8 cellular contexts compared by ENCODE assay signal in the genomic region with DNA sequence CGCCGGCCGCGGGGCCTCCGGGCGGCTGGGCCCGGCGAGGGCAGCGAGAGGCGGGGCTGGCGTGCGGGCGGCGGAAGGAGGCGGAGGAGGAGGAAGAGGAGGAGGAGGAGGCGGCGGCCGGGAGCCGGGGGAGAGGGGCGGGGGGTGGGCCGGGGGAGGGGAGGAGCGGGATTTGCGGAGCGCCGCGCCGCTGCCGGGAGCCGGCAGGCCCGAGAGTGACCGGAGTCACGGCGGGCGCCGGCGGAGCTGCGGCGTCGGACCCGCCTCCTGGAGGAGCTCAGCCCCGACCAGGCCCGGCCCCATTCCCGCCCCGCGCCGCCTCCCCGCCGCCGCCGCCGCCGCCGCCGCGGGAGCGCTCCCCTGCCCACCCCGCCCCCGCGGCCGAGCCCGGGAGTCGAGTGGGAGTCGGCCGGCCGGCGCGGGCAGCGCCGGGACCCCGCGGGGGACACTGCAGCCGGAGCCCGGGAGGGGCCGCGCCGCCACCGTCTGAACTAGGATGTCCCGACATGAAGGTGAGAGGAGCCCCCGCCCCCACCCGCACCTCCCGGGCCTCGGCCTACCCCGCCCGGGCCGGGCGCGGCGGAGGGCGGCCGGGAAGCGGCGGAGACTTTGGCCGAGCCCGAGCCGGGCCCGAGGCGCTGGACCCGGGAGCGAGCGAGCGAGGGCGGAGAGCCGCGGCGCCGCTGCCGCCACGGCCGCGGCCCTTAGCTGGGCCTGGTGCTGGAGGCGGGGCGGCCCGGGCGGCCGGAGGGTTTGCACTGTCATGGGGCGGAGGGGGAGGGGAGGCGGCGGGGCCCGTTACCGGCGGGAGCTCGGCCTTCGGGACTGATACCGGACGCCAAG. TPM values are rescaled to one million over a fixed set of nuclear protein-coding genes. Genes with fewer than 3 reads are reported as not detected.
A peak's percentile ranks its signal among the peaks of the same experiment; 100 is the strongest.
DNase-seq lines count a peak whose midpoint lies in the region; ATAC-seq lines count a peak whose summit lies in the region.

A gene (plus strand): TSS at position 206 of the 843 bp plus-strand sequence. CDS start 291 bp downstream, at position 497.

- H3K36me3 ChIP-seq in naive thymus-derived CD4-positive, alpha-beta T cell (ENCODE audit: control insufficient read depth in 2 of 3, insufficient read depth in 3 of 3, low read length in 3 of 3) = peaks cover 0 to 3% (median 0%) of the 10 kb centered on the region in 3 experiments

- H3K4me1 Mint-ChIP-seq in activated T-helper 17 cell treated with anti-CD3 and anti-CD28 coated beads, Interleukin-2, amount 50 U/mL, for 72 hours = peaks cover 21% of the 10 kb centered on the region
- peaks cover 44 to 67% (median 57%) of the 10 kb centered on the region in 7 donors for H3K4me1 Mint-ChIP-seq in naive thymus-derived CD4-positive, alpha-beta T cell
- H3K4me1 Mint-ChIP-seq in stimulated activated naive B cell treated with anti-CD40 and anti-IgM and Interleukin-4, amounts not matched to agents 10 μg/mL and 1 μg/mL and 100 μg/mL, for 72 hours = peaks cover 20 to 55% of the 10 kb centered on the region in 2 donors

- H3K4me3 ChIP-seq in naive thymus-derived CD4-positive, alpha-beta T cell (ENCODE audit: low read length) = peak within 1 kb of the TSS; percentile 85

- peak within 1 kb of the TSS; percentile 95 for H3K27ac ChIP-seq in naive thymus-derived CD4-positive, alpha-beta T cell (ENCODE audit: low read depth, low read length)

- DNase-seq in CD1c-positive myeloid dendritic cell (ENCODE audit: extremely low spot score) (peak; percentile 69), RKO (ENCODE audit: low spot score) (peak; percentile 74), fibroblast of gingiva (ENCODE audit: low read depth) (peak; percentile 84)
- peak; percentile 56 to 83 (median 68) for DNase-seq in naive thymus-derived CD4-positive, alpha-beta T cell
- DNase-seq in stimulated activated naive B cell treated with anti-CD40 and anti-IgM and Interleukin-4, amounts not matched to agents 10 μg/mL and 1 μg/mL and 100 μg/mL, for 72 hours = peak; percentile 50

- H3K4me1 ChIP-seq in naive thymus-derived CD4-positive, alpha-beta T cell (ENCODE audit: control insufficient read depth in 2 of 2, insufficient read depth in 2 of 2, low read length in 2 of 2) = peaks cover 31 to 34% of the 10 kb centered on the region in 2 donors

- ATAC-seq in GM19324 (IDR thresholded peaks at IDR 0.05; ENCODE audit: low FRiP score, unreplicated experiment) (peak; percentile 60), HG03442 (IDR thresholded peaks at IDR 0.05; ENCODE audit: unreplicated experiment) (peak; percentile 44)
- peak; percentile 69 for ATAC-seq in activated T-helper 17 cell treated with anti-CD3 and anti-CD28 coated beads, Interleukin-2, amount 50 U/mL, for 72 hours (replicated peaks)
- peak; percentile 72 for ATAC-seq in naive thymus-derived CD4-positive, alpha-beta T cell
- ATAC-seq in stimulated activated naive B cell treated with anti-CD40 and anti-IgM and Interleukin-4, amounts not matched to agents 10 μg/mL and 1 μg/mL and 100 μg/mL, for 72 hours (replicated peaks) = peak; percentile 69 to 70

- H3K9me3 Mint-ChIP-seq in activated T-helper 17 cell treated with anti-CD3 and anti-CD28 coated beads, Interleukin-2, amount 50 U/mL, for 72 hours = no peaks in the 10 kb centered on the region
- H3K9me3 Mint-ChIP-seq in naive thymus-derived CD4-positive, alpha-beta T cell = peaks cover 0 to 4% (median 0%) of the 10 kb centered on the region in 11 donors
- no peaks in the 10 kb centered on the region for H3K9me3 Mint-ChIP-seq in stimulated activated naive B cell treated with anti-CD40 and anti-IgM and Interleukin-4, amounts not matched to agents 10 μg/mL and 1 μg/mL and 100 μg/mL, for 72 hours

- CTCF ChIA-PET in naive thymus-derived CD4-positive, alpha-beta T cell (lab: Charles Lee) = interaction anchor here (2.5 kb wide), 1 partner anchor 45 kb away, joined by 11 read pairs; no protein-coding TSS in a partner anchor

- POLR2A ChIA-PET in naive thymus-derived CD4-positive, alpha-beta T cell (lab: Charles Lee) = interaction anchor here (0.6 to 6.3 kb wide), 8 partner anchors 29 to 592 kb away, joined by 3 to 112 read pairs (median 4); a partner anchor contains a TSS

- peaks cover 72% of the 10 kb centered on the region for H3K36me3 Mint-ChIP-seq in activated T-helper 17 cell treated with anti-CD3 and anti-CD28 coated beads, Interleukin-2, amount 50 U/mL, for 72 hours (ENCODE audit: low read depth)
- H3K36me3 Mint-ChIP-seq in naive thymus-derived CD4-positive, alpha-beta T cell = peaks cover 4 to 27% (median 10%) of the 10 kb centered on the region in 5 donors
- H3K36me3 Mint-ChIP-seq in stimulated activated naive B cell treated with anti-CD40 and anti-IgM and Interleukin-4, amounts not matched to agents 10 μg/mL and 1 μg/mL and 100 μg/mL, for 72 hours = peaks cover 16 to 27% of the 10 kb centered on the region in 2 donors

- no peaks in the 10 kb centered on the region for H3K9me3 ChIP-seq in naive thymus-derived CD4-positive, alpha-beta T cell (ENCODE audit: control insufficient read depth in 2 of 3, low read length in 3 of 3)

- peak within 1 kb of the TSS; percentile 100 for H3K27ac Mint-ChIP-seq in activated T-helper 17 cell treated with anti-CD3 and anti-CD28 coated beads, Interleukin-2, amount 50 U/mL, for 72 hours
- H3K27ac Mint-ChIP-seq in naive thymus-derived CD4-positive, alpha-beta T cell = peak within 1 kb of the TSS; percentile 97 to 100 (median 99)
- H3K27ac Mint-ChIP-seq in stimulated activated naive B cell treated with anti-CD40 and anti-IgM and Interleukin-4, amounts not matched to agents 10 μg/mL and 1 μg/mL and 100 μg/mL, for 72 hours = peak within 1 kb of the TSS; percentile 99

- no peaks in the 10 kb centered on the region for H3K27me3 Mint-ChIP-seq in activated T-helper 17 cell treated with anti-CD3 and anti-CD28 coated beads, Interleukin-2, amount 50 U/mL, for 72 hours
- H3K27me3 Mint-ChIP-seq in naive thymus-derived CD4-positive, alpha-beta T cell = peaks cover 0 to 4% (median 0%) of the 10 kb centered on the region in 5 donors
- H3K27me3 Mint-ChIP-seq in stimulated activated naive B cell treated with anti-CD40 and anti-IgM and Interleukin-4, amounts not matched to agents 10 μg/mL and 1 μg/mL and 100 μg/mL, for 72 hours = no peaks in the 10 kb centered on the region

- H3K27me3 ChIP-seq in naive thymus-derived CD4-positive, alpha-beta T cell (ENCODE audit: control insufficient read depth in 2 of 2, insufficient read depth in 2 of 2, low read length in 2 of 2) = no peaks in the 10 kb centered on the region

- intact Hi-C loops in naive thymus-derived CD4-positive, alpha-beta T cell (cut with micrococcal nuclease) = loop anchor here (1.0 to 5.0 kb wide), 7 partner anchors 32 to 1651 kb away; a partner anchor contains a TSS

- peak within 1 kb of the TSS; percentile 98 for H3K4me3 Mint-ChIP-seq in activated T-helper 17 cell treated with anti-CD3 and anti-CD28 coated beads, Interleukin-2, amount 50 U/mL, for 72 hours
- peak within 1 kb of the TSS; percentile 89 to 100 (median 99) for H3K4me3 Mint-ChIP-seq in naive thymus-derived CD4-positive, alpha-beta T cell
- peak within 1 kb of the TSS; percentile 97 to 99 for H3K4me3 Mint-ChIP-seq in stimulated activated naive B cell treated with anti-CD40 and anti-IgM and Interleukin-4, amounts not matched to agents 10 μg/mL and 1 μg/mL and 100 μg/mL, for 72 hours

RNA-seq across cellular contexts. Expression of the gene that starts here (rescaled TPM):
- 100 to 1,000 TPM in 1 of 2 donors, 10 to 100 TPM in 1; 77.3 to 108 TPM for total RNA-seq in activated T-helper 17 cell treated with anti-CD3 and anti-CD28 coated beads, Interleukin-2, amount 50 U/mL, for 72 hours
- 10 to 100 TPM; 57.7 to 81.3 (median 60.8) TPM for total RNA-seq in naive thymus-derived CD4-positive, alpha-beta T cell
- polyA plus RNA-seq in naive thymus-derived CD4-positive, alpha-beta T cell = 10 to 100 TPM; 15.6 to 20.2 TPM

Comparison
In these comparisons a context has a peak if more than half of its experiments do, and no peak if none do; other contexts are left out.
1. Peak in every context shown above with its lines: DNase-seq, ATAC-seq, H3K4me3 ChIP-seq and H3K27ac ChIP-seq.